Comparison of ENCODE assay signal across 16 cellular contexts in the genomic region with DNA sequence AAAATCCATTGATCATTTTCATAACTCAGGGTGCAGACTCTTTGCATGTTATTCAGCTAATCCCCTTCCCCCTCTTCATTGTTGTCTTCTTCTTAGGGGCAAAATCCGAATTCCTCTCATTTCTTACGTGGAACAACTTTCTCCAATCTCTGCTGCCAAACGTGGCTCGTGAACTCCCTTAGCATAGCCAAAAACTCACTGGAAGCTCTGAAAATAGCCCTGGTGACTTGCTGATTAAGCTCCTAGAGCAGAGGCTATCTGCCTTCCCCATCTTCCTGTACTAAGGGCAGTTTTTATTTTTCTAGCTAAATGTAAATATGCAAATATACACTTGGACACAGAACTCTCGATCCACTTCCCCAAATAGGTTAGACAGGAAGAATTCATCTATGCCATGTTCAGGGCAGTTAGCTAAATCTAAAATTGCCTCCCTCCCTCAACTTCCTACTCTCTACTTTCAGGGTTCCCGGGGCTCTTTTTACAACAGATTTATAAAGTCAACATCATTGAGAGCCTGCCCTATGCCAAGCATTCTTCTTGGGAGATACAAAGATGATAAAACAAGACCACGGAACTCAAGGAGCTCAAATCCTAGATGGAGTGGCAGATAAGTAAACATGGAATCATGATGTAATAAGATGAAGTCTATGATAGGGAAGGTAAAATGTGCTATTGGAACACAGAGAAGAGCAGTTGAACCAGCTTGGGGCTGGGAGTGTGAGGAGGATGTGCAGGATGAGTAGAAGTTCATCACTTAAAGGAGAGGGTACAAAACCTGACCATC. TPM values are rescaled to one million over a fixed set of nuclear protein-coding genes. Genes with fewer than 3 reads are reported as not detected.
DNase-seq lines count a peak whose midpoint lies in the region; TF ChIP-seq lines count a peak whose summit lies in the region.
"Had no signal": no experiment of that assay in that cellular context is flagged by ENCODE, and none has a peak within 500 bp of the region (broad histone marks: within the 10 kb centered on the region; RNA-seq: fewer than 3 reads in every experiment).

No MANE protein-coding gene starts in this region.

- peaks cover 3 to 11% (median 3%) of the 10 kb centered on the region in 3 donors for H3K27me3 Mint-ChIP-seq in CD14-positive monocyte (ENCODE audit: low read depth in 3 of 3)
- peaks cover 6% of the 10 kb centered on the region for H3K27me3 Mint-ChIP-seq in dendritic cell treated with granulocyte-macrophage colony-stimulating factor and Interleukin-4, amounts not matched to agents 40 ng/mL and 50 ng/mL, for 4 days

- WGBS in sigmoid colon, 2 donors, result 30 to 44% methylated on average over 7 of the region's 7 CpGs

- no peak for TF ChIP-seq CTCF in CD14-positive monocyte (IDR thresholded peaks at IDR 0.05)
- TF ChIP-seq CTCF in sigmoid colon (IDR thresholded peaks at IDR 0.05), result no peak

- H3K36me3 Mint-ChIP-seq in CD14-positive monocyte, result peaks cover 2 to 4% of the 10 kb centered on the region in 2 donors
- no peaks in the 10 kb centered on the region for H3K36me3 Mint-ChIP-seq in dendritic cell treated with granulocyte-macrophage colony-stimulating factor and Interleukin-4, amounts not matched to agents 40 ng/mL and 50 ng/mL, for 4 days (ENCODE audit: low read depth)
- H3K36me3 Mint-ChIP-seq: activated CD8-positive, alpha-beta memory T cell treated with anti-CD3 and anti-CD28 coated beads, Interleukin-2, amount 10 ng/mL, durations not matched to agents 7 days and 5 days had no signal

- intact Hi-C loops in CD14-positive monocyte (cut with micrococcal nuclease) (loop anchor here in 1 of 2 donors (5.0 kb wide), 1 partner anchor 43 kb away; no protein-coding TSS in a partner anchor), sigmoid colon (cut with DNase I) (no loop called here)
- intact Hi-C loops in dendritic cell treated with granulocyte-macrophage colony-stimulating factor and Interleukin-4, amounts not matched to agents 40 ng/mL and 50 ng/mL, for 4 days (cut with micrococcal nuclease), result no loop called here

- H3K27ac ChIP-seq in sigmoid colon, result peak overlapping the region; percentile 17 to 90 (median 82)
- H3K27ac ChIP-seq: HL-60 had no signal

- no peak for TF ChIP-seq POLR2A in sigmoid colon (IDR thresholded peaks at IDR 0.05)

- no peaks in the 10 kb centered on the region for H3K9me3 ChIP-seq in sigmoid colon
- H3K9me3 ChIP-seq: HAP-1 had no signal

- H3K4me3 ChIP-seq in sigmoid colon, result no peak overlapping the region
- H3K4me3 ChIP-seq: HAP-1 had no signal

- H3K9me3 Mint-ChIP-seq in CD14-positive monocyte, result peaks cover 3 to 21% (median 11%) of the 10 kb centered on the region in 7 donors
- peaks cover 12% of the 10 kb centered on the region for H3K9me3 Mint-ChIP-seq in dendritic cell treated with granulocyte-macrophage colony-stimulating factor and Interleukin-4, amounts not matched to agents 40 ng/mL and 50 ng/mL, for 4 days

- H3K36me3 ChIP-seq in sigmoid colon, result no peaks in the 10 kb centered on the region
- H3K36me3 ChIP-seq: HAP-1 had no signal

- peak overlapping the region in 1 of 2 donors; percentile 84 for H3K4me3 Mint-ChIP-seq in CD14-positive monocyte
- no peak overlapping the region for H3K4me3 Mint-ChIP-seq in dendritic cell treated with granulocyte-macrophage colony-stimulating factor and Interleukin-4, amounts not matched to agents 40 ng/mL and 50 ng/mL, for 4 days
- H3K4me3 Mint-ChIP-seq: activated CD8-positive, alpha-beta memory T cell treated with anti-CD3 and anti-CD28 coated beads, Interleukin-2, amount 10 ng/mL, durations not matched to agents 7 days and 5 days had no signal

- H3K27ac Mint-ChIP-seq in CD14-positive monocyte, result peak overlapping the region; percentile 75 to 90 (median 86)
- peak overlapping the region; percentile 73 for H3K27ac Mint-ChIP-seq in dendritic cell treated with granulocyte-macrophage colony-stimulating factor and Interleukin-4, amounts not matched to agents 40 ng/mL and 50 ng/mL, for 4 days
- H3K27ac Mint-ChIP-seq: activated CD8-positive, alpha-beta memory T cell treated with anti-CD3 and anti-CD28 coated beads, Interleukin-2, amount 10 ng/mL, durations not matched to agents 7 days and 5 days had no signal

- DNase-seq in CD14-positive monocyte (ENCODE audit: low spot score), result no peak
- DNase-seq in MV-4-11 (lab: John Stamatoyannopoulos, UW), result peak; percentile 72
- no peak for DNase-seq in sigmoid colon
- no peak for DNase-seq in activated CD8-positive, alpha-beta memory T cell treated with anti-CD3 and anti-CD28 coated beads for 24 hours
- no peak for DNase-seq in AML-193 (lab: John Stamatoyannopoulos, UW)
- DNase-seq in NCI-H2107 treated with DMSO at 0.1 percent for 48 hours (lab: John Stamatoyannopoulos, UW; ENCODE audit: unreplicated experiment), result no peak
- DNase-seq: activated CD4-positive, alpha-beta T cell treated with anti-CD3 and anti-CD28 coated beads for 1 hour; activated CD8-positive, alpha-beta memory T cell treated with anti-CD3 and anti-CD28 coated beads, Interleukin-2, amount 10 ng/mL, durations not matched to agents 7 days and 5 days; activated effector memory CD4-positive, alpha-beta T cell treated with anti-CD3 and anti-CD28 coated beads, Interleukin-2, amount 50 U/mL, for 16 hours; foreskin melanocyte; NCI-H1105 treated with DMSO at 0.1 percent for 48 hours; NCI-H2171; NCI-H774 had no signal

- H3K27me3 ChIP-seq in sigmoid colon, result no peaks in the 10 kb centered on the region

- no peak for TF ChIP-seq EP300 in sigmoid colon (IDR thresholded peaks at IDR 0.05)

- H3K4me1 Mint-ChIP-seq in CD14-positive monocyte, result peaks cover 45% of the 10 kb centered on the region
- peaks cover 57% of the 10 kb centered on the region for H3K4me1 Mint-ChIP-seq in dendritic cell treated with granulocyte-macrophage colony-stimulating factor and Interleukin-4, amounts not matched to agents 40 ng/mL and 50 ng/mL, for 4 days (ENCODE audit: low read depth)
- H3K4me1 Mint-ChIP-seq: activated CD8-positive, alpha-beta memory T cell treated with anti-CD3 and anti-CD28 coated beads, Interleukin-2, amount 10 ng/mL, durations not matched to agents 7 days and 5 days had no signal

- H3K4me1 ChIP-seq in sigmoid colon, result peaks cover 0 to 56% (median 54%) of the 10 kb centered on the region in 4 donors
- H3K4me1 ChIP-seq: HAP-1 had no signal

RNA-seq across cellular contexts. Expression of a gene that starts 59.4 kb away (rescaled TPM):
- polyA plus RNA-seq in CD14-positive monocyte (not detected), sigmoid colon (10 to 100 TPM in 2 of 3 donors, 1 to 10 TPM in 1; 9.5 to 30.6 (median 17.5) TPM)
- 10 to 100 TPM; 32.9 to 64.5 (median 40.4) TPM for total RNA-seq in sigmoid colon

Comparison
In these comparisons a context has a peak if more than half of its experiments do, and no peak if none do; other contexts are left out.
1. RNA of a gene that starts 59.4 kb away (polyA plus RNA-seq): 9.5 to 30.6 TPM in sigmoid colon; not detected in CD14-positive monocyte; every median in the first group is over 10 times any median in the second.